Comparison of ENCODE assay signal across 9 cellular contexts in the genomic region with DNA sequence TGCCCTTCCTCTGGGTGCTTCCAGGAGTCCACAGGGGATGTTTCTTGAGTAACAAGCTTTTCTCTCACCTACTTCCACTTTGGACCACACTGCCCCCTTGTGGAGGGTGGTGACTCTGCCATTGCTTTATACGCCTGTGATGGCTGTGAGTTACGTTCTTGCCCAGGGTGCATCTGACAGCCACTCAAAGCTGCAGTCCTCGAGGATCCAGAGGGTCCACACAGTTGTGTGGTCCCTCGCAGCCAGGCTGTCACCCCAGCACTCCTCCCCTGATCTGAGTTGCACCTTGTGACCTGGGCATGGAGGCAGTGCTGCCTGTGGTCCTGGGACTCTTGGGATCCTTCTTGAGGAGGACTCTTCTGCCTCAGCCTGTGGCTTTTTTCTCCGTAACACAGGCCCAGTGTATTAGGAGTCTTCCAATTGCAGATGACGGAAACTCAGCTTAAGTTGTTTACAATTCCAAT. TPM values are rescaled to one million over a fixed set of nuclear protein-coding genes. Genes with fewer than 3 reads are reported as not detected.
DNase-seq lines count a peak whose midpoint lies in the region; ATAC-seq, FAIRE-seq and TF ChIP-seq lines count a peak whose summit lies in the region.
"Had no signal": no experiment of that assay in that cellular context is flagged by ENCODE, and none has a peak within 500 bp of the region (broad histone marks: within the 10 kb centered on the region; RNA-seq: fewer than 3 reads in every experiment).

No MANE protein-coding gene starts in this region.

- H3K9me3 ChIP-seq in small intestine (ENCODE audit: control insufficient read depth, low read depth) = no peaks in the 10 kb centered on the region

- FAIRE-seq in GM12892 (lab: Jason Lieb, UNC) (peak; percentile 86), small intestine (lab: Jason Lieb, UNC) (no peak)

- 13 to 24% (median 17%) methylated on average over 6 of the region's 6 CpGs for WGBS in small intestine, 3 donors

- no peak for TF ChIP-seq POLR2A in GM12892 (IDR thresholded peaks at IDR 0.05; ENCODE audit: low read depth, low read length)

- H3K4me3 ChIP-seq in small intestine (ENCODE audit: low read depth in 1 of 2, low read length in 2 of 2) = no peak overlapping the region
- H3K4me3 ChIP-seq: skin epidermis had no signal

- no peak for DNase-seq in GM12892 (ENCODE audit: insufficient read length)
- DNase-seq in NCI-H146 (lab: John Stamatoyannopoulos, UW) = peak; percentile 79
- peak; percentile 56 to 82 (median 71) for DNase-seq in T-helper 2 cell
- DNase-seq in amniotic stem cell (lab: John Stamatoyannopoulos, UW) = peak; percentile 39
- DNase-seq in hepatic stellate cell (ENCODE audit: low spot score) = peak; percentile 81
- DNase-seq in small intestine = peak; percentile 90

- H3K27ac ChIP-seq in small intestine (ENCODE audit: low read depth in 1 of 2, low read length in 1 of 2) = no peak overlapping the region
- H3K27ac ChIP-seq: skin epidermis had no signal

- H3K36me3 ChIP-seq in small intestine (ENCODE audit: control insufficient read depth in 2 of 2, insufficient read depth in 2 of 2, low read length in 2 of 2) = no peaks in the 10 kb centered on the region

- ATAC-seq in HG02798 (IDR thresholded peaks at IDR 0.05; ENCODE audit: poor library complexity, unreplicated experiment) = peak; percentile 89
- ATAC-seq in GM18519 (IDR thresholded peaks at IDR 0.05; ENCODE audit: low FRiP score, unreplicated experiment) = no peak

- no peaks in the 10 kb centered on the region for H3K27me3 ChIP-seq in small intestine (ENCODE audit: control insufficient read depth in 2 of 2, insufficient read depth in 2 of 2, low read length in 2 of 2)

- H3K4me1 ChIP-seq in small intestine (ENCODE audit: control insufficient read depth in 2 of 2, insufficient read depth in 1 of 2, low read depth in 1 of 2, low read length in 1 of 2) = no peaks in the 10 kb centered on the region

RNA-seq across cellular contexts. Expression of a gene that starts 23.4 kb away (rescaled TPM):
- polyA plus RNA-seq in GM12892 (2012; ENCODE audit: missing spikeins) = not detected
- not detected for polyA plus RNA-seq in small intestine

RNA-seq across cellular contexts. Expression of a gene that starts 23.5 kb away (rescaled TPM):
- not detected for polyA plus RNA-seq in GM12892 (2012; ENCODE audit: missing spikeins)
- polyA plus RNA-seq in small intestine = not detected
